8 cellular contexts compared by ENCODE assay signal in genomic region chr20:5504061-5504739, GRCh38.
DNase-seq lines count a peak whose midpoint lies in the region; TF ChIP-seq lines count a peak whose summit lies in the region.

No MANE protein-coding gene starts in this region.

- 6 to 27% methylated on average over 12 to 20 of the region's 34 CpGs for WGBS in esophagus squamous epithelium, 2 donors

- TF ChIP-seq CTCF in Peyer's patch (IDR thresholded peaks at IDR 0.05): peak in 2 of 6 experiments; percentile 19 to 39
- no peak for TF ChIP-seq CTCF in esophagus squamous epithelium (IDR thresholded peaks at IDR 0.05)
- no peak for TF ChIP-seq CTCF in type B pancreatic cell (conservative IDR thresholded peaks at IDR 0.05)

- H3K27me3 Mint-ChIP-seq in activated T-cell treated with anti-CD3 and anti-CD28 coated beads, Interleukin-2, amount 50 U/mL, for 24 hours: peaks cover 11% of the 10 kb centered on the region
- H3K27me3 Mint-ChIP-seq in type B pancreatic cell: peaks cover 3% of the 10 kb centered on the region

- no peak overlapping the region for H3K27ac Mint-ChIP-seq in activated T-cell treated with anti-CD3 and anti-CD28 coated beads, Interleukin-2, amount 50 U/mL, for 24 hours
- no peak overlapping the region for H3K27ac Mint-ChIP-seq in type B pancreatic cell

- H3K4me1 ChIP-seq in Peyer's patch (peaks cover 0 to 6% (median 0%) of the 10 kb centered on the region in 4 donors), esophagus squamous epithelium (peaks cover 0 to 3% (median 0%) of the 10 kb centered on the region in 3 donors)

- H3K36me3 ChIP-seq in Peyer's patch: no peaks in the 10 kb centered on the region
- H3K36me3 ChIP-seq in esophagus squamous epithelium: no peaks in the 10 kb centered on the region

- H3K4me1 Mint-ChIP-seq in activated T-cell treated with anti-CD3 and anti-CD28 coated beads, Interleukin-2, amount 50 U/mL, for 24 hours (ENCODE audit: low read depth): peaks cover 13% of the 10 kb centered on the region
- no peaks in the 10 kb centered on the region for H3K4me1 Mint-ChIP-seq in type B pancreatic cell (ENCODE audit: unreplicated experiment)

- H3K9me3 ChIP-seq in Peyer's patch: no peaks in the 10 kb centered on the region
- H3K9me3 ChIP-seq in esophagus squamous epithelium: no peaks in the 10 kb centered on the region

- H3K4me3 ChIP-seq in Peyer's patch (peak overlapping the region; percentile 30 to 65 (median 50)), esophagus squamous epithelium (peak overlapping the region; percentile 31 to 69 (median 50))

- H3K27ac ChIP-seq in Peyer's patch (peak overlapping the region; percentile 19 to 74 (median 56)), esophagus squamous epithelium (peak overlapping the region; percentile 34 to 58 (median 46))

- intact Hi-C loops in esophagus squamous epithelium (cut with DNase I): no loop called here

- no peak for DNase-seq in activated T-cell treated with anti-CD3 and anti-CD28 coated beads, Interleukin-2, amount 50 U/mL, for 24 hours
- DNase-seq in activated T-cell treated with anti-CD3 and anti-CD28 coated beads for 4 hours (no peak), Peyer's patch (peak in 2 of 3 donors; percentile 68 to 80), esophagus squamous epithelium (lab: John Stamatoyannopoulos, UW) (no peak), myocyte (ENCODE audit: low read depth) (peak; percentile 71), NCI-H1417 treated with DMSO at 0.1 percent for 48 hours (lab: John Stamatoyannopoulos, UW) (no peak), type B pancreatic cell (ENCODE audit: extremely low spot score, unreplicated experiment) (no peak)
- DNase-seq in stimulated activated CD4-positive, alpha-beta T cell treated with anti-CD3 and anti-CD28 coated beads, Interleukin-4, amount 100 ng/mL, for 4 hours: no peak

- peak overlapping the region; percentile 42 for H3K4me3 Mint-ChIP-seq in activated T-cell treated with anti-CD3 and anti-CD28 coated beads, Interleukin-2, amount 50 U/mL, for 24 hours
- no peak overlapping the region for H3K4me3 Mint-ChIP-seq in type B pancreatic cell

- H3K9me3 Mint-ChIP-seq in activated T-cell treated with anti-CD3 and anti-CD28 coated beads, Interleukin-2, amount 50 U/mL, for 24 hours: no peaks in the 10 kb centered on the region
- H3K9me3 Mint-ChIP-seq in type B pancreatic cell: no peaks in the 10 kb centered on the region

- TF ChIP-seq POLR2A in Peyer's patch (IDR thresholded peaks at IDR 0.05) (peak in 1 of 2 donors; percentile 11), esophagus squamous epithelium (IDR thresholded peaks at IDR 0.05) (no peak)

- no peaks in the 10 kb centered on the region for H3K36me3 Mint-ChIP-seq in activated T-cell treated with anti-CD3 and anti-CD28 coated beads, Interleukin-2, amount 50 U/mL, for 24 hours (ENCODE audit: low read depth)
- no peaks in the 10 kb centered on the region for H3K36me3 Mint-ChIP-seq in type B pancreatic cell

- H3K27me3 ChIP-seq in Peyer's patch: no peaks in the 10 kb centered on the region
- H3K27me3 ChIP-seq in esophagus squamous epithelium: peaks cover 0 to 5% (median 0%) of the 10 kb centered on the region in 4 donors

Comparison
In these comparisons a context has a peak if more than half of its experiments do, and no peak if none do; other contexts are left out.
1. DNase-seq: peak in Peyer's patch (2 of 3) and myocyte (single experiment); none in activated T-cell treated with anti-CD3 and anti-CD28 coated beads, Interleukin-2, amount 50 U/mL, for 24 hours (single experiment), activated T-cell treated with anti-CD3 and anti-CD28 coated beads for 4 hours (single experiment), esophagus squamous epithelium (single experiment), stimulated activated CD4-positive, alpha-beta T cell treated with anti-CD3 and anti-CD28 coated beads, Interleukin-4, amount 100 ng/mL, for 4 hours (0 of 2), NCI-H1417 treated with DMSO at 0.1 percent for 48 hours (single experiment) and type B pancreatic cell (single experiment).